ENCODE assay signal across 20 cellular contexts in genomic region chr2:207541933-207542332, GRCh38. TPM values are rescaled to one million over a fixed set of nuclear protein-coding genes. Genes with fewer than 3 reads are reported as not detected.
A peak's percentile ranks its signal among the peaks of the same experiment; 100 is the strongest.
DNase-seq lines count a peak whose midpoint lies in the region; ATAC-seq, FAIRE-seq and TF ChIP-seq lines count a peak whose summit lies in the region.
"Had no signal": no experiment of that assay in that cellular context is flagged by ENCODE, and none has a peak within 500 bp of the region (broad histone marks: within the 10 kb centered on the region; RNA-seq: fewer than 3 reads in every experiment).

No MANE protein-coding gene starts in this region.

- H3K4me3 Mint-ChIP-seq in CD4-positive, CD25-positive, alpha-beta regulatory T cell: peak overlapping the region in 1 of 4 donors; percentile 48
- H3K4me3 Mint-ChIP-seq in immature natural killer cell: no peak overlapping the region
- H3K4me3 Mint-ChIP-seq: GM23338, HFFc6 had no signal

- H3K9me3 Mint-ChIP-seq in CD4-positive, CD25-positive, alpha-beta regulatory T cell: no peaks in the 10 kb centered on the region
- no peaks in the 10 kb centered on the region for H3K9me3 Mint-ChIP-seq in immature natural killer cell
- H3K9me3 Mint-ChIP-seq: CD4-positive, alpha-beta memory T cell; GM23338; HFFc6; IgD-negative memory B cell had no signal

- H3K27me3 ChIP-seq in CD4-positive, CD25-positive, alpha-beta regulatory T cell (ENCODE audit: control insufficient read depth, insufficient read depth, low read length): no peaks in the 10 kb centered on the region
- H3K27me3 ChIP-seq in neutrophil (no peaks in the 10 kb centered on the region), spleen (replicated peaks in 1 of 7) (no peaks in the 10 kb centered on the region)
- H3K27me3 ChIP-seq: BE2C had no signal

- H3K4me1 Mint-ChIP-seq in CD4-positive, CD25-positive, alpha-beta regulatory T cell: peaks cover 39 to 83% (median 57%) of the 10 kb centered on the region in 4 donors
- H3K4me1 Mint-ChIP-seq in immature natural killer cell: peaks cover 65 to 86% of the 10 kb centered on the region in 2 donors

- H3K27ac ChIP-seq in CD4-positive, CD25-positive, alpha-beta regulatory T cell (ENCODE audit: insufficient read depth, low read length, poor library complexity, severe bottlenecking): no peak overlapping the region
- H3K27ac ChIP-seq in neutrophil (peak overlapping the region; percentile 26), spleen (no peak overlapping the region)

- no peaks in the 10 kb centered on the region for H3K9me3 ChIP-seq in CD4-positive, CD25-positive, alpha-beta regulatory T cell (ENCODE audit: control insufficient read depth in 2 of 2, low read length in 2 of 2)
- H3K9me3 ChIP-seq in neutrophil: no peaks in the 10 kb centered on the region
- no peaks in the 10 kb centered on the region for H3K9me3 ChIP-seq in spleen
- H3K9me3 ChIP-seq: BE2C had no signal

- 96 to 100% (median 99%) methylated on average over 2 of the region's 2 CpGs for WGBS in spleen, 5 donors

- peaks cover 4% of the 10 kb centered on the region for H3K27me3 Mint-ChIP-seq in CD4-positive, CD25-positive, alpha-beta regulatory T cell
- H3K27me3 Mint-ChIP-seq in immature natural killer cell (ENCODE audit: low read depth in 3 of 3): no peaks in the 10 kb centered on the region
- H3K27me3 Mint-ChIP-seq: CD4-positive, alpha-beta memory T cell; IgD-negative memory B cell had no signal

- FAIRE-seq in H54 (lab: Jason Lieb, UNC) (peak; percentile 67), RCC 7860 (lab: Jason Lieb, UNC) (no peak)

- H3K27ac Mint-ChIP-seq in CD4-positive, CD25-positive, alpha-beta regulatory T cell: peak overlapping the region in 1 of 3 donors; percentile 36
- peak overlapping the region in 5 of 6 donors; percentile 4 to 70 (median 22) for H3K27ac Mint-ChIP-seq in immature natural killer cell
- H3K27ac Mint-ChIP-seq: GM23338, HFFc6 had no signal

- no peak for TF ChIP-seq CTCF in neutrophil (IDR thresholded peaks at IDR 0.05)
- no peak for TF ChIP-seq CTCF in spleen (IDR thresholded peaks at IDR 0.05 in 8 of 11, conservative IDR thresholded peaks at IDR 0.05 in 3 of 11)

- H3K4me1 ChIP-seq in CD4-positive, CD25-positive, alpha-beta regulatory T cell (ENCODE audit: control insufficient read depth, insufficient read depth, low read length, poor library complexity, severe bottlenecking): peaks cover 34% of the 10 kb centered on the region
- H3K4me1 ChIP-seq in neutrophil (ENCODE audit: control insufficient read depth in 1 of 2, insufficient read depth in 1 of 2, low read depth in 1 of 2, low read length in 1 of 2) (no peaks in the 10 kb centered on the region), spleen (peaks cover 0 to 92% (median 44%) of the 10 kb centered on the region in 6 donors)
- H3K4me1 ChIP-seq: BE2C had no signal

- no peak for DNase-seq in CD4-positive, CD25-positive, alpha-beta regulatory T cell
- DNase-seq in H54 (ENCODE audit: insufficient read length, low spot score): no peak
- no peak for DNase-seq in immature natural killer cell
- DNase-seq in RCC 7860 (ENCODE audit: low spot score): no peak
- no peak for DNase-seq in NCI-H1417 (lab: John Stamatoyannopoulos, UW)
- DNase-seq in spleen: no peak
- DNase-seq: BE2C; C1 segment of cervical spinal cord; Calu3; CD4-positive, alpha-beta memory T cell; DMS79 treated with DMSO at 0.1 percent for 48 hours; GF-D8; H7; HFFc6; KBM-7 had no signal

- no peak for TF ChIP-seq POLR2A in H54 (IDR thresholded peaks at IDR 0.05; ENCODE audit: low read depth, low read length)
- TF ChIP-seq POLR2A in spleen (IDR thresholded peaks at IDR 0.05): no peak

- no peak for ATAC-seq in CD4-positive, CD25-positive, alpha-beta regulatory T cell (ENCODE audit: low read depth in 2 of 2)
- ATAC-seq in GM18517 (IDR thresholded peaks at IDR 0.05; ENCODE audit: unreplicated experiment): no peak
- ATAC-seq: GM23338, HCT116 had no signal

- H3K36me3 ChIP-seq in CD4-positive, CD25-positive, alpha-beta regulatory T cell (ENCODE audit: control insufficient read depth, insufficient read depth, low read length): peaks cover 3% of the 10 kb centered on the region
- H3K36me3 ChIP-seq in neutrophil (no peaks in the 10 kb centered on the region), spleen (peaks cover 0 to 5% (median 0%) of the 10 kb centered on the region in 6 donors)
- H3K36me3 ChIP-seq: BE2C had no signal

- peak overlapping the region; percentile 35 for H3K4me3 ChIP-seq in CD4-positive, CD25-positive, alpha-beta regulatory T cell (ENCODE audit: low read depth, low read length)
- no peak overlapping the region for H3K4me3 ChIP-seq in neutrophil (ENCODE audit: low read depth in 1 of 2, low read length in 1 of 2)
- no peak overlapping the region for H3K4me3 ChIP-seq in spleen
- H3K4me3 ChIP-seq: GM23338 had no signal

- H3K36me3 Mint-ChIP-seq in CD4-positive, CD25-positive, alpha-beta regulatory T cell: peaks cover 22% of the 10 kb centered on the region
- H3K36me3 Mint-ChIP-seq in immature natural killer cell: peaks cover 0 to 3% (median 0%) of the 10 kb centered on the region in 3 donors

- intact Hi-C loops in spleen (cut with DNase I; ENCODE audit: low total_unique reads): no loop called here

RNA-seq across cellular contexts. Expression of gene CREB1, which starts 12.2 kb away (rescaled TPM):
- total RNA-seq in CD4-positive, CD25-positive, alpha-beta regulatory T cell: 124 TPM
- 10 to 100 TPM; 69.0 to 96.8 (median 89.3) TPM for polyA plus RNA-seq in CD4-positive, CD25-positive, alpha-beta regulatory T cell
- polyA plus RNA-seq in immature natural killer cell (10 to 100 TPM; 48.7 to 64.8 (median 59.4) TPM), spleen (1 to 10 TPM; 8.4 to 9.8 (median 8.6) TPM)
- 10 to 100 TPM; 70.2 to 94.7 (median 83.9) TPM for total RNA-seq in spleen

Comparison
In these comparisons a context has a peak if more than half of its experiments do, and no peak if none do; other contexts are left out.
1. RNA of gene CREB1, which starts 12.2 kb away (polyA plus RNA-seq): 69.0 to 96.8 TPM in CD4-positive, CD25-positive, alpha-beta regulatory T cell and 48.7 to 64.8 TPM in immature natural killer cell; 8.4 to 9.8 TPM in spleen; every median in the first group is over 4 times any median in the second.